15 cellular contexts compared by ENCODE assay signal in genomic region chr11:110833033-110833484, GRCh38.
DNase-seq lines count a peak whose midpoint lies in the region; ATAC-seq and TF ChIP-seq lines count a peak whose summit lies in the region.
"Had no signal": no experiment of that assay in that cellular context is flagged by ENCODE, and none has a peak within 500 bp of the region (broad histone marks: within the 10 kb centered on the region; RNA-seq: fewer than 3 reads in every experiment).

No MANE protein-coding gene starts in this region.

- H3K27ac Mint-ChIP-seq in MCF 10A (ENCODE audit: low read depth, unreplicated experiment) = no peak overlapping the region
- H3K27ac Mint-ChIP-seq: stimulated activated memory B cell treated with anti-CD40 and anti-IgM and Interleukin-4, amounts not matched to agents 10 μg/mL and 1 μg/mL and 100 μg/mL, for 72 hours had no signal

- H3K9me3 ChIP-seq in breast epithelium (no peaks in the 10 kb centered on the region), adipocyte (ENCODE audit: control insufficient read depth, low read length) (no peaks in the 10 kb centered on the region), HAP-1 (no peaks in the 10 kb centered on the region)
- H3K9me3 ChIP-seq: colonic mucosa, psoas muscle had no signal

- DNase-seq in MCF 10A (ENCODE audit: unreplicated experiment) (peak; percentile 50), breast epithelium (ENCODE audit: low spot score in 2 of 2) (no peak), adipocyte (ENCODE audit: low read depth) (peak; percentile 54), fibroblast of villous mesenchyme (ENCODE audit: low read depth) (peak; percentile 50), NCI-H69 (lab: John Stamatoyannopoulos, UW) (no peak), HAP-1 (ENCODE audit: low spot score in 2 of 2) (no peak)
- no peak for DNase-seq in stimulated activated naive CD4-positive, alpha-beta T cell (lab: John Stamatoyannopoulos, UW)
- DNase-seq: activated CD4-positive, alpha-beta T cell treated with anti-CD3 and anti-CD28 coated beads, Interleukin-2, amount 50 U/mL, for 1 hour; colonic mucosa; DMS79 treated with DMSO at 0.1 percent for 48 hours; OCI-M1; psoas muscle; T-helper 1 cell had no signal

- in situ Hi-C loops in HAP-1 (cut with MboI; ENCODE audit: low sequenced_read_pairs) = no loop called here

- peaks cover 39% of the 10 kb centered on the region for H3K27me3 Mint-ChIP-seq in MCF 10A (ENCODE audit: insufficient read depth, unreplicated experiment)
- H3K27me3 Mint-ChIP-seq: stimulated activated memory B cell treated with anti-CD40 and anti-IgM and Interleukin-4, amounts not matched to agents 10 μg/mL and 1 μg/mL and 100 μg/mL, for 72 hours had no signal

- TF ChIP-seq CTCF in MCF 10A (IDR thresholded peaks at IDR 0.05; ENCODE audit: unreplicated experiment) (no peak), breast epithelium (IDR thresholded peaks at IDR 0.05) (no peak), fibroblast of villous mesenchyme (IDR thresholded peaks at IDR 0.05; ENCODE audit: insufficient read depth, low read depth, low read length) (no peak)

- H3K9ac ChIP-seq in adipocyte (ENCODE audit: low read length) = peak overlapping the region; percentile 15

- no peak overlapping the region for H3K27ac ChIP-seq in breast epithelium
- H3K27ac ChIP-seq: colonic mucosa, psoas muscle had no signal

- no peaks in the 10 kb centered on the region for H3K27me3 ChIP-seq in breast epithelium
- H3K27me3 ChIP-seq in adipocyte (replicated peaks; ENCODE audit: control insufficient read depth, insufficient read depth, low read length) = no peaks in the 10 kb centered on the region
- H3K27me3 ChIP-seq in HAP-1 (ENCODE audit: low read depth) = no peaks in the 10 kb centered on the region
- H3K27me3 ChIP-seq: colonic mucosa had no signal

- TF ChIP-seq POLR2A in breast epithelium (IDR thresholded peaks at IDR 0.05) = no peak

- POLR2A ChIA-PET in MCF 10A (lab: Yijun Ruan, JAX) = interaction anchor here (0.6 kb wide), 1 partner anchor 192 kb away, joined by 3 read pairs; no protein-coding TSS in a partner anchor

- BruUV-seq in MCF 10A (replicated peaks; lab: Mats Ljungman, UMichigan) = no TSS peak

- H3K4me1 ChIP-seq in breast epithelium (no peaks in the 10 kb centered on the region), adipocyte (ENCODE audit: control insufficient read depth, insufficient read depth, low read length) (peaks cover 9% of the 10 kb centered on the region), HAP-1 (no peaks in the 10 kb centered on the region)
- H3K4me1 ChIP-seq: colonic mucosa, psoas muscle had no signal

- no peak overlapping the region for H3K4me3 Mint-ChIP-seq in MCF 10A (ENCODE audit: unreplicated experiment)
- H3K4me3 Mint-ChIP-seq: stimulated activated memory B cell treated with anti-CD40 and anti-IgM and Interleukin-4, amounts not matched to agents 10 μg/mL and 1 μg/mL and 100 μg/mL, for 72 hours had no signal

- peaks cover 7% of the 10 kb centered on the region for H3K4me1 Mint-ChIP-seq in MCF 10A (ENCODE audit: insufficient read depth, unreplicated experiment)

- H3K4me3 ChIP-seq in breast epithelium (no peak overlapping the region), adipocyte (ENCODE audit: low read length) (no peak overlapping the region), fibroblast of villous mesenchyme (ENCODE audit: low read depth, low read length) (no peak overlapping the region), HAP-1 (no peak overlapping the region)
- H3K4me3 ChIP-seq: colonic mucosa, psoas muscle had no signal

- no peaks in the 10 kb centered on the region for H3K36me3 Mint-ChIP-seq in MCF 10A (ENCODE audit: insufficient read depth, unreplicated experiment)
- H3K36me3 Mint-ChIP-seq: stimulated activated memory B cell treated with anti-CD40 and anti-IgM and Interleukin-4, amounts not matched to agents 10 μg/mL and 1 μg/mL and 100 μg/mL, for 72 hours had no signal

- no peaks in the 10 kb centered on the region for H3K9me3 Mint-ChIP-seq in MCF 10A (ENCODE audit: unreplicated experiment)
- H3K9me3 Mint-ChIP-seq: stimulated activated memory B cell treated with anti-CD40 and anti-IgM and Interleukin-4, amounts not matched to agents 10 μg/mL and 1 μg/mL and 100 μg/mL, for 72 hours had no signal

- no peak for ATAC-seq in GM21619 (IDR thresholded peaks at IDR 0.05; ENCODE audit: unreplicated experiment)
- ATAC-seq: psoas muscle; stimulated activated memory B cell treated with anti-CD40 and anti-IgM and Interleukin-4, amounts not matched to agents 10 μg/mL and 1 μg/mL and 100 μg/mL, for 72 hours had no signal

- no peaks in the 10 kb centered on the region for H3K36me3 ChIP-seq in breast epithelium
- no peaks in the 10 kb centered on the region for H3K36me3 ChIP-seq in adipocyte (ENCODE audit: control insufficient read depth, insufficient read depth, low read length, severe bottlenecking)
- H3K36me3 ChIP-seq in HAP-1 (replicated peaks) = no peaks in the 10 kb centered on the region
- H3K36me3 ChIP-seq: colonic mucosa had no signal

- CTCF ChIA-PET in MCF 10A (lab: Yijun Ruan, JAX) = no interaction called here

- intact Hi-C loops in MCF 10A (cut with micrococcal nuclease) = no loop called here
- intact Hi-C loops in breast epithelium (cut with DNase I; ENCODE audit: low total_unique reads) = no loop called here

Comparison
In these comparisons a context has a peak if more than half of its experiments do, and no peak if none do; other contexts are left out.
1. DNase-seq: peak in MCF 10A (single experiment), adipocyte (single experiment) and fibroblast of villous mesenchyme (single experiment); none in breast epithelium (0 of 2), NCI-H69 (single experiment), stimulated activated naive CD4-positive, alpha-beta T cell (0 of 6) and HAP-1 (0 of 2).